In the genomic region with DNA sequence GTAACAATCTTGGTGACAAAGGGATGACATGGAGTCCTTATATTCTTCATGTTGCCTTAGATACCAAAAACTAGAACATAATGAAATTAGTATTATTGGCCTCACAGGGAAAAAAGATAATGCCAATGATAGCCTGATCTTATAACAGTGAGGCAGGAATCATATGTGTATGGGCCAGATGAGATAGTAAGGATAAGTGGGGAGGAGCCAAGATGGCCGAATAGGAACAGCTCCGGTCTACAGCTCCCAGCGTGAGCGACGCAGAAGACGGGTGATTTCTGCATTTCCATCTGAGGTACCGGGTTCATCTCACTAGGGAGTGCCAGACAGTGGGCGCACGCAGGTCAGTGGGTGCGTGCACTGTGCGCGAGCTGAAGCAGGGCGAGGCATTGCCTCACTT, we compare ENCODE assay signal across 7 cellular contexts.
DNase-seq lines count a peak whose midpoint lies in the region; ATAC-seq and TF ChIP-seq lines count a peak whose summit lies in the region.
"Not testable (repeated sequence)": the region's sequence is repeated elsewhere in the genome, so short reads cannot be mapped to it uniquely, and the experiment has no call there.

No MANE protein-coding gene starts in this region.

- peak; percentile 64 for ATAC-seq in WTC11

- not testable (repeated sequence) for H2AK5ac ChIP-seq in neuronal stem cell (ENCODE audit: low read depth, low read length)

- H3K27me3 Mint-ChIP-seq in WTC11 (ENCODE audit: low read depth); endodermal cell (ENCODE audit: insufficient read depth): not testable (repeated sequence)

- H3K4me3 Mint-ChIP-seq in WTC11 (peak overlapping the region; percentile 81), endodermal cell (peak overlapping the region; percentile 82)

- H3K14ac ChIP-seq in neuronal stem cell (ENCODE audit: low read length): not testable (repeated sequence)

- POLR2A ChIA-PET in WTC11 (lab: Charles Lee): not testable (repeated sequence)

- not testable (repeated sequence) for H2BK5ac ChIP-seq in neuronal stem cell (ENCODE audit: low read length)

- H3K9me3 Mint-ChIP-seq in WTC11, endodermal cell: not testable (repeated sequence)

- H3K27ac ChIP-seq in endodermal cell (ENCODE audit: low read depth, low read length); neuronal stem cell (replicated peaks; ENCODE audit: low read length): not testable (repeated sequence)

- H3K23ac ChIP-seq in neuronal stem cell (ENCODE audit: low read depth, low read length, poor library complexity): not testable (repeated sequence)

- not testable (repeated sequence) for H3K36me3 Mint-ChIP-seq in WTC11; endodermal cell (ENCODE audit: low read depth)

- H3K36me3 ChIP-seq in H7 (replicated peaks; ENCODE audit: control insufficient read depth, insufficient read depth, low read length); endodermal cell (ENCODE audit: control insufficient read depth, insufficient read depth, low read length); neuronal stem cell (replicated peaks in 1 of 2; ENCODE audit: control insufficient read depth in 2 of 2, insufficient read depth in 2 of 2, low read length in 2 of 2): not testable (repeated sequence)

- not testable (repeated sequence) for DNase-seq in H7; WTC11 (ENCODE audit: low spot score); endodermal cell; neuronal stem cell (ENCODE audit: low spot score)
- DNase-seq in NCI-H1417 treated with DMSO at 0.1 percent for 48 hours (lab: John Stamatoyannopoulos, UW) (peak; percentile 41), NCI-H510A treated with DMSO at 0.1 percent for 48 hours (lab: John Stamatoyannopoulos, UW) (peak; percentile 38)

- not testable (repeated sequence) for H2BK15ac ChIP-seq in neuronal stem cell (ENCODE audit: low read length)

- H3K4me3 ChIP-seq in H7 (ENCODE audit: insufficient read depth, low read depth, low read length) (peak overlapping the region; percentile 36), endodermal cell (ENCODE audit: low read length) (peak overlapping the region; percentile 32), iPS-18c (ENCODE audit: insufficient read depth, low read depth, low read length) (peak overlapping the region; percentile 47; the same call in 1 of the 2 replicates), neuronal stem cell (ENCODE audit: low read length in 2 of 2) (peak overlapping the region in 1 of 2 donors; percentile 4)

- H3K9ac ChIP-seq in endodermal cell (ENCODE audit: extremely low read depth, low read length, poor library complexity, severe bottlenecking): peak overlapping the region; percentile 54
- H3K9ac ChIP-seq in neuronal stem cell (ENCODE audit: low read depth, low read length, poor library complexity): not testable (repeated sequence)

- H3K4me1 Mint-ChIP-seq in WTC11: peaks cover 29% of the 10 kb centered on the region
- peaks cover 12% of the 10 kb centered on the region for H3K4me1 Mint-ChIP-seq in endodermal cell

- 31 to 60% methylated on average over 1 to 13 of the region's 13 CpGs for WGBS in endodermal cell (ENCODE audit: insufficient coverage in 1 of 2, insufficient read length in 1 of 2), 2 experiments
- no CpG with 5 or more reads among the region's 13 CpGs for WGBS in neuronal stem cell (ENCODE audit: extremely low coverage in 2 of 2, insufficient read length in 2 of 2, insufficient replicate concordance in 1 of 2), 2 donors

- H3K27ac Mint-ChIP-seq in WTC11: peak overlapping the region; percentile 96
- H3K27ac Mint-ChIP-seq in endodermal cell: peak overlapping the region; percentile 100

- not testable (repeated sequence) for H3K79me1 ChIP-seq in neuronal stem cell (ENCODE audit: low read depth, low read length)

- not testable (repeated sequence) for TF ChIP-seq CTCF in WTC11 (IDR thresholded peaks at IDR 0.05); endodermal cell (conservative IDR thresholded peaks at IDR 0.05)

- H4K8ac ChIP-seq in neuronal stem cell (ENCODE audit: low read depth, low read length): not testable (repeated sequence)

- H2BK120ac ChIP-seq in neuronal stem cell (ENCODE audit: low read depth, low read length): not testable (repeated sequence)

- not testable (repeated sequence) for H4K91ac ChIP-seq in neuronal stem cell (ENCODE audit: low read depth, low read length, poor library complexity)

- not testable (repeated sequence) for H3K4me1 ChIP-seq in endodermal cell (ENCODE audit: control insufficient read depth, insufficient read depth, low read length); neuronal stem cell (ENCODE audit: control insufficient read depth in 2 of 2, insufficient read depth in 1 of 2, low read depth in 1 of 2, low read length in 2 of 2)

- CTCF ChIA-PET in WTC11 (lab: Charles Lee): not testable (repeated sequence)

- not testable (repeated sequence) for H3K9me3 ChIP-seq in endodermal cell (ENCODE audit: control insufficient read depth, low read length); iPS-18c (ENCODE audit: control insufficient read depth, insufficient read depth, low read length); neuronal stem cell (replicated peaks in 1 of 2; ENCODE audit: control insufficient read depth in 2 of 2, insufficient read depth in 1 of 2, low read depth in 1 of 2, low read length in 2 of 2)

- H3K27me3 ChIP-seq in H7 (ENCODE audit: control insufficient read depth, insufficient read depth, low read length); endodermal cell (ENCODE audit: control insufficient read depth, insufficient read depth, low read length, poor library complexity, severe bottlenecking); neuronal stem cell (ENCODE audit: control insufficient read depth in 3 of 3, insufficient read depth in 3 of 3, low read depth in 1 of 3, low read length in 3 of 3): not testable (repeated sequence)

- not testable (repeated sequence) for H2BK12ac ChIP-seq in neuronal stem cell (ENCODE audit: low read length)

- not testable (repeated sequence) for H3K4me2 ChIP-seq in neuronal stem cell (ENCODE audit: insufficient read depth, low read length, poor library complexity, severe bottlenecking)

- not testable (repeated sequence) for H3K18ac ChIP-seq in neuronal stem cell (ENCODE audit: low read length)

- not testable (repeated sequence) for H3K4ac ChIP-seq in neuronal stem cell (ENCODE audit: low read length)

- H2AFZ ChIP-seq in neuronal stem cell (ENCODE audit: low read length): peak overlapping the region; percentile 29
